ENCODE assay signal across 9 cellular contexts in the genomic region with DNA sequence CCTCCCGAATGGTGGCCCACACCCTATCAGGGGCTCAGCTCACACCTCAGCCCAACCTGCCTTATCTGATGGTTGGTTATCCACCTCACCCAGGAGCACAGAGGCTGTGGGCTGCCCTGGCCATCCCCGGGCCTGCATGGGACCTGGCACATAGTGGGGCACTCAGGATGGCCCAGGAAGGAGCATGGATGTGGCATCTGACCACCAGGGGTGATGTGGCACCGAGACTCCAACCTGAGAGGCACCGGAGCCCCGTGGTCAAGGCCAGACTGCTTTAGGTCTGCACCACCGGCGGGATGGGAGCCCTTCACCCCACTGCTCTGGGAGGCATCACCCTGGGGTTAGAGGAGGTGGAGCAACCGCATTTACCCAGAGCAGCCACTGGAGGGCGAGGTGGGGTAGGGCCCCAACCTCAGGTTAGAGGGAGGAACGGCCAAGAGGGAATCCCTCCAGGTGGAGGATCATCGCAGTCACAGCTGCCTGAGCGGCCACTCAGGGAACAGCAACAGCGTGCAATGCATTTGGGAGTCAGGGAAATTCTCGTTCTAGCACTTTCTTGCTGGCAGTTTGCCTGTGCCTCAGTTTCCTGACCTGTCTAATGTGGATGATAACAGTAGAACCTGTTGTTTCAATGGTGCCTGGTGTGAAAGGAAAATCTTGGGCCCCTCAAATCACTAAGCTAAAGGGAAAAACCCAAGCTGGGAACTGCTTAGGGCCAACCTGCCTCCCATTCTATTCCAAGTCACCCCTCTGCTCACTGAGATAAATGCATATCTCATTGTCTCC. TPM values are rescaled to one million over a fixed set of nuclear protein-coding genes. Genes with fewer than 3 reads are reported as not detected.
DNase-seq lines count a peak whose midpoint lies in the region; ATAC-seq, FAIRE-seq and TF ChIP-seq lines count a peak whose summit lies in the region.
"Had no signal": no experiment of that assay in that cellular context is flagged by ENCODE, and none has a peak within 500 bp of the region (broad histone marks: within the 10 kb centered on the region; RNA-seq: fewer than 3 reads in every experiment).

No MANE protein-coding gene starts in this region.

- peaks cover 2% of the 10 kb centered on the region for H3K27me3 Mint-ChIP-seq in activated T-cell treated with anti-CD3 and anti-CD28 coated beads, Interleukin-2, amount 50 U/mL, for 4 hours (ENCODE audit: low read depth)

- peaks cover 9% of the 10 kb centered on the region for H3K4me1 Mint-ChIP-seq in activated T-cell treated with anti-CD3 and anti-CD28 coated beads, Interleukin-2, amount 50 U/mL, for 4 hours (ENCODE audit: low read depth)
- H3K4me1 Mint-ChIP-seq: CD4-positive, CD25-positive, alpha-beta regulatory T cell had no signal

- H3K9me3 ChIP-seq in heart right ventricle (peaks cover 0 to 14% (median 0%) of the 10 kb centered on the region in 11 donors), small intestine (ENCODE audit: control insufficient read depth, low read depth) (no peaks in the 10 kb centered on the region)

- DNase-seq in NCI-H1694 (lab: John Stamatoyannopoulos, UW) = peak; percentile 27
- DNase-seq in NCI-H1694 treated with DMSO at 0.1 percent for 48 hours (lab: John Stamatoyannopoulos, UW) = no peak
- DNase-seq in NCI-H2196 (lab: John Stamatoyannopoulos, UW; ENCODE audit: unreplicated experiment) = peak; percentile 43
- DNase-seq in activated T-cell treated with anti-CD3 and anti-CD28 coated beads, Interleukin-2, amount 50 U/mL, for 4 hours = peak; percentile 20
- peak in 1 of 2 donors; percentile 45 for DNase-seq in heart right ventricle
- peak; percentile 54 for DNase-seq in small intestine
- no peak for DNase-seq in NCI-H1048 (lab: John Stamatoyannopoulos, UW)

- WGBS in heart right ventricle, 2 donors = 71 to 73% methylated on average over 14 of the region's 14 CpGs
- 48 to 65% (median 59%) methylated on average over 13 to 14 of the region's 14 CpGs for WGBS in small intestine, 3 donors

- no peak for FAIRE-seq in small intestine (lab: Jason Lieb, UNC)

- ATAC-seq in activated T-cell treated with anti-CD3 and anti-CD28 coated beads, Interleukin-2, amount 50 U/mL, for 4 hours = peak; percentile 62 to 66
- ATAC-seq in heart right ventricle = peak; percentile 8 to 75 (median 73)
- no peak for ATAC-seq in HG03139 (IDR thresholded peaks at IDR 0.05; ENCODE audit: unreplicated experiment)

- TF ChIP-seq CTCF in heart right ventricle (IDR thresholded peaks at IDR 0.05) = peak; percentile 47 to 76 (median 68)

- H3K4me3 Mint-ChIP-seq in activated T-cell treated with anti-CD3 and anti-CD28 coated beads, Interleukin-2, amount 50 U/mL, for 4 hours = no peak overlapping the region
- H3K4me3 Mint-ChIP-seq: CD4-positive, CD25-positive, alpha-beta regulatory T cell had no signal

- H3K27me3 ChIP-seq in heart right ventricle = no peaks in the 10 kb centered on the region
- H3K27me3 ChIP-seq in small intestine (ENCODE audit: control insufficient read depth in 2 of 2, insufficient read depth in 2 of 2, low read length in 2 of 2) = no peaks in the 10 kb centered on the region

- H3K36me3 Mint-ChIP-seq in activated T-cell treated with anti-CD3 and anti-CD28 coated beads, Interleukin-2, amount 50 U/mL, for 4 hours (ENCODE audit: insufficient read depth) = peaks cover 7% of the 10 kb centered on the region
- H3K36me3 Mint-ChIP-seq: CD4-positive, CD25-positive, alpha-beta regulatory T cell had no signal

- intact Hi-C loops in heart right ventricle (cut with DNase I) = loop anchor here in 8 of 10 donors (2.0 to 10.0 kb wide), 4 partner anchors 55 to 107 kb away; a partner anchor contains a TSS

- H3K9me3 Mint-ChIP-seq in activated T-cell treated with anti-CD3 and anti-CD28 coated beads, Interleukin-2, amount 50 U/mL, for 4 hours = peaks cover 9% of the 10 kb centered on the region

- H3K4me3 ChIP-seq in heart right ventricle (no peak overlapping the region), small intestine (ENCODE audit: low read depth in 1 of 2, low read length in 2 of 2) (no peak overlapping the region)

- H3K36me3 ChIP-seq in heart right ventricle (peaks cover 0 to 87% (median 6%) of the 10 kb centered on the region in 9 donors), small intestine (ENCODE audit: control insufficient read depth in 2 of 2, insufficient read depth in 2 of 2, low read length in 2 of 2) (no peaks in the 10 kb centered on the region)

- H3K4me1 ChIP-seq in heart right ventricle = peaks cover 0 to 19% (median 0%) of the 10 kb centered on the region in 9 donors
- no peaks in the 10 kb centered on the region for H3K4me1 ChIP-seq in small intestine (ENCODE audit: control insufficient read depth in 2 of 2, insufficient read depth in 1 of 2, low read depth in 1 of 2, low read length in 1 of 2)

- H3K27ac ChIP-seq in heart right ventricle (no peak overlapping the region), small intestine (ENCODE audit: low read depth in 1 of 2, low read length in 1 of 2) (no peak overlapping the region)

RNA-seq across cellular contexts. Expression of a gene that starts 52.9 kb away (rescaled TPM):
- 100 to 1,000 TPM in 1 of 3 donors, 10 to 100 TPM in 2; 72.4 to 110 (median 88.1) TPM for total RNA-seq in activated T-cell treated with anti-CD3 and anti-CD28 coated beads, Interleukin-2, amount 50 U/mL, for 4 hours
- total RNA-seq in heart right ventricle = 10 to 100 TPM; 12.5 to 24.6 (median 15.9) TPM
- 10 to 100 TPM; 14.8 to 24.2 TPM for polyA plus RNA-seq in heart right ventricle
- polyA plus RNA-seq in small intestine = 10 to 100 TPM; 41.9 to 69.8 (median 43.8) TPM

RNA-seq across cellular contexts. Expression of a gene that starts 55.0 kb away (rescaled TPM):
- total RNA-seq in activated T-cell treated with anti-CD3 and anti-CD28 coated beads, Interleukin-2, amount 50 U/mL, for 4 hours = 1 to 10 TPM; 2.7 to 5.0 (median 4.0) TPM
- total RNA-seq in heart right ventricle = 10 to 100 TPM; 12.7 to 18.2 (median 15.5) TPM
- polyA plus RNA-seq in heart right ventricle = 10 to 100 TPM; 10.4 to 18.7 TPM
- 10 to 100 TPM in 1 of 3 donors, 1 to 10 TPM in 2; 1.6 to 12.9 (median 3.0) TPM for polyA plus RNA-seq in small intestine

Comparison
In these comparisons a context has a peak if more than half of its experiments do, and no peak if none do; other contexts are left out.
1. DNase-seq: peak in NCI-H1694 (single experiment), NCI-H2196 (single experiment), activated T-cell treated with anti-CD3 and anti-CD28 coated beads, Interleukin-2, amount 50 U/mL, for 4 hours (single experiment) and small intestine (single experiment); none in NCI-H1694 treated with DMSO at 0.1 percent for 48 hours (single experiment) and NCI-H1048 (single experiment).